7 cellular contexts compared by ENCODE assay signal in the genomic region with DNA sequence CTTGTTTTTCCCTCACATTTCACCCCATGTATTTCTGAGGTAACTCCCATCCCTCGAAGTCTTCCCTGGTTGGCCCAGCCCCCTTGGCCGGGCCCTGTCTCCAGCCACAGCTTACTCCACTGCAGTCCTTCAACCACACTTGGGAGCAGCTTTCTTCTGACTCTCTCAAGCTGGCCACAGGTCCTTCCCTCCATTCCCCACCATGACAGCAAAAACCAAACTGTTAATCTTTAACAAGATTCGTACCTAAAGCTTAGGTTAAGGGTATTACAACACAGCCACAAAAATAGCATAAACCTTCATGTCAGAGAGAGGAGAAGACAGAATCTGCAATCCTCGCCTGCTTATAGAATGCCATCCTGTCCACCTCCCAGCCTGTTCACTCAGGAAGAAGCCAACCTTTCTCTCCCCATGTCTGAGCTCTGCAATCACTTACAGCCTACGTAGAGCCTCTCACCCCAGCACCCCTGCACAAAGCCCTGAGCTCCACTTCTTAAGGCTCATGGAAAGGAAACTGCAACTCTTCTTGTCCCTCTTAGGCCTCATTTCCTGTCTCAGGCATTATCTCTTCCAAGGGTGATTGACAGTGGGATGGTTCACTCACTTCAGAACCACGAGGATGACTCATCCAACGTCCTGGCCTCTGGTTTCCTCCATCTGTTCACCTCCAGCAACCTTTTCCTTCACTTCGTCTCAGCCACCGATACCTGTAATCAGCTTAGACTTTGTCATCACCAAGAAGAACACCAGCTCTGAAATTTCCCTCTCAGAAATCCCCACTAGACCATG.
DNase-seq lines count a peak whose midpoint lies in the region; ATAC-seq lines count a peak whose summit lies in the region.

No MANE protein-coding gene starts in this region.

- H3K9ac ChIP-seq in mucosa of rectum (ENCODE audit: low read depth in 1 of 2, low read length in 2 of 2) = peak overlapping the region in 1 of 2 donors; percentile 79

- H3K9me3 ChIP-seq in mucosa of rectum (ENCODE audit: control insufficient read depth in 2 of 2, low read length in 2 of 2) = peaks cover 0 to 3% of the 10 kb centered on the region in 2 donors

- peak overlapping the region; percentile 87 to 88 for H3K27ac ChIP-seq in mucosa of rectum (ENCODE audit: low read depth in 2 of 2, low read length in 2 of 2)

- H3K27me3 ChIP-seq in mucosa of rectum (ENCODE audit: control insufficient read depth in 2 of 2, insufficient read depth in 2 of 2, low read length in 2 of 2) = no peaks in the 10 kb centered on the region

- no peaks in the 10 kb centered on the region for H3K36me3 ChIP-seq in mucosa of rectum (ENCODE audit: control insufficient read depth in 2 of 2, insufficient read depth in 2 of 2, low read length in 2 of 2)

- DNase-seq in NCI-H2227 treated with DMSO at 0.1 percent for 48 hours (lab: John Stamatoyannopoulos, UW) = peak; percentile 6
- peak; percentile 34 for DNase-seq in activated T-cell treated with anti-CD3 and anti-CD28 coated beads, Interleukin-2, amount 50 U/mL, for 1 hour
- no peak for DNase-seq in NCI-H2196 (lab: John Stamatoyannopoulos, UW; ENCODE audit: unreplicated experiment)
- DNase-seq in medulla oblongata (ENCODE audit: extremely low spot score) = no peak

- peak; percentile 89 for ATAC-seq in GM18870 (IDR thresholded peaks at IDR 0.05; ENCODE audit: unreplicated experiment)
- peak; percentile 90 for ATAC-seq in HG02852 (IDR thresholded peaks at IDR 0.05; ENCODE audit: unreplicated experiment)

- H3K4me3 ChIP-seq in mucosa of rectum (ENCODE audit: low read length in 2 of 2) = no peak overlapping the region

- peaks cover 28 to 31% of the 10 kb centered on the region in 2 donors for H3K4me1 ChIP-seq in mucosa of rectum (ENCODE audit: control insufficient read depth in 2 of 2, insufficient read depth in 2 of 2, low read length in 2 of 2)

Comparison
In these comparisons a context has a peak if more than half of its experiments do, and no peak if none do; other contexts are left out.
1. DNase-seq: peak in NCI-H2227 treated with DMSO at 0.1 percent for 48 hours (single experiment) and activated T-cell treated with anti-CD3 and anti-CD28 coated beads, Interleukin-2, amount 50 U/mL, for 1 hour (single experiment); none in NCI-H2196 (single experiment) and medulla oblongata (single experiment).